Comparison of ENCODE assay signal across 20 cellular contexts in the genomic region with DNA sequence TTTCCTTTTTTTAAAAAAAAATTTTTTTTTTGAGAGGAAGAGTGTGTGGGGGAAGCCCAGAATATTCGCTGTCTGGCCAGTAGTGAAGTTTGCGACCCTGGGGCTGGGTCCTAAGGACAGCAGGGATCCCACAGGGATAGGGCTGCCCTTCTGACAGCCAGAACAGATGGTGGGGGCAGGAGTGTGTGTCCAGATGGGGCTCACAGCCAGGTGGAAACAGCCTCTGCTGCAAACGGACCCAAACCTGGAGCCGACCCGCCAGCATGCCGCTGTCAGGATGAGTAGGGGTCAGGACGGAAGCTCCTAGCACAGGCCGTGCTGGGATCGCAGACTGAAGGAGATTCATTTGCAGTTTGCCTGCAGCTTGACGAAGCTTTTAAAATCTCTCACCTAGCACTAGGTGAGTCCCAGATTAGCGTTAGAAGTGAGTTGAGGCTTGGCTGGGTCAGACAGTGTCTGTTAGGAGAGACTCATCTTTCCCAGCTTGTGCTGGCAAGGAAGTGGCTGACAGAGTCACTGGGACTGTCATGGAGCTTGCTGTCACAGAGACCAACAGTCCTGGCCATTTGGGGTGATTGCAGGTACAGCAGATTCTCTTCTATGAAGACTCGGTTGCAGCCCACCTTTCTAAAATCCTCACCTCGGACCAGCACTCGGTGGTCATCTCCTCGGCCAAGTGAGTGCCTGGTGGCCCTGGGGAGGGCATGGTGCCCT.
DNase-seq lines count a peak whose midpoint lies in the region; ATAC-seq and TF ChIP-seq lines count a peak whose summit lies in the region.
"Had no signal": no experiment of that assay in that cellular context is flagged by ENCODE, and none has a peak within 500 bp of the region (broad histone marks: within the 10 kb centered on the region; RNA-seq: fewer than 3 reads in every experiment).

No MANE protein-coding gene starts in this region.

- DNase-seq in cardiac septum (ENCODE audit: low spot score), result peak; percentile 59
- DNase-seq in left ventricle myocardium inferior, result no peak
- peak; percentile 64 for DNase-seq in chondrocyte (ENCODE audit: low spot score)
- DNase-seq in omental fat pad (ENCODE audit: low spot score), result peak; percentile 15
- peak; percentile 48 for DNase-seq in upper lobe of right lung
- no peak for DNase-seq in uterus
- no peak for DNase-seq in HuH-7.5 (ENCODE audit: low spot score)
- no peak for DNase-seq in dedifferentiated amniotic fluid mesenchymal stem cell (ENCODE audit: extremely low spot score)
- DNase-seq: activated CD4-positive, alpha-beta T cell treated with anti-CD3 and anti-CD28 coated beads, Interleukin-2, amount 10 ng/mL, durations not matched to agents 7 days and 5 days; activated CD8-positive, alpha-beta memory T cell treated with anti-CD3 and anti-CD28 coated beads, Interleukin-2, amount 10 ng/mL, durations not matched to agents 7 days and 5 days; effector memory CD4-positive, alpha-beta T cell; EL; foreskin keratinocyte; NCI-H146 had no signal

- no peak overlapping the region for H3K4me3 Mint-ChIP-seq in chondrocyte (ENCODE audit: unreplicated experiment)
- H3K4me3 Mint-ChIP-seq: activated CD4-positive, alpha-beta T cell treated with anti-CD3 and anti-CD28 coated beads, Interleukin-2, amount 10 ng/mL, durations not matched to agents 7 days and 5 days; activated CD8-positive, alpha-beta memory T cell treated with anti-CD3 and anti-CD28 coated beads, Interleukin-2, amount 10 ng/mL, durations not matched to agents 7 days and 5 days; nephron progenitor cell; T-helper 1 cell treated with Interleukin-12 subunit alpha and Interleukin-12 subunit beta and Interleukin-4 antibody, amounts not matched to agents 30 μg/mL and 1 μg/mL, for 36 hours had no signal

- H3K4me1 ChIP-seq in left ventricle myocardium inferior (peaks cover 13% of the 10 kb centered on the region), upper lobe of right lung (no peaks in the 10 kb centered on the region), uterus (no peaks in the 10 kb centered on the region)
- H3K4me1 ChIP-seq: foreskin keratinocyte, left lung, vagina had no signal

- H3K36me3 ChIP-seq in left ventricle myocardium inferior (peaks cover 83% of the 10 kb centered on the region), upper lobe of right lung (peaks cover 76% of the 10 kb centered on the region), uterus (no peaks in the 10 kb centered on the region)

- no peaks in the 10 kb centered on the region for H3K9me3 Mint-ChIP-seq in chondrocyte (ENCODE audit: low read depth)
- H3K9me3 Mint-ChIP-seq: activated CD4-positive, alpha-beta T cell treated with anti-CD3 and anti-CD28 coated beads, Interleukin-2, amount 10 ng/mL, durations not matched to agents 7 days and 5 days; nephron progenitor cell; T-helper 1 cell treated with Interleukin-12 subunit alpha and Interleukin-12 subunit beta and Interleukin-4 antibody, amounts not matched to agents 30 μg/mL and 1 μg/mL, for 36 hours had no signal

- no peak for TF ChIP-seq CTCF in left ventricle myocardium inferior (IDR thresholded peaks at IDR 0.05; ENCODE audit: borderline replicate concordance)
- TF ChIP-seq CTCF in chondrocyte (IDR thresholded peaks at IDR 0.05), result no peak
- no peak for TF ChIP-seq CTCF in omental fat pad (IDR thresholded peaks at IDR 0.05)
- no peak for TF ChIP-seq CTCF in upper lobe of right lung (IDR thresholded peaks at IDR 0.05)
- no peak for TF ChIP-seq CTCF in uterus (IDR thresholded peaks at IDR 0.05)

- H3K4me1 Mint-ChIP-seq in chondrocyte (ENCODE audit: low read depth), result peaks cover 26% of the 10 kb centered on the region

- H3K36me3 Mint-ChIP-seq in chondrocyte (ENCODE audit: low read depth), result peaks cover 35% of the 10 kb centered on the region

- H3K27me3 Mint-ChIP-seq in chondrocyte (ENCODE audit: low read depth), result no peaks in the 10 kb centered on the region
- H3K27me3 Mint-ChIP-seq: activated CD4-positive, alpha-beta T cell treated with anti-CD3 and anti-CD28 coated beads, Interleukin-2, amount 10 ng/mL, durations not matched to agents 7 days and 5 days; activated CD8-positive, alpha-beta memory T cell treated with anti-CD3 and anti-CD28 coated beads, Interleukin-2, amount 10 ng/mL, durations not matched to agents 7 days and 5 days; progenitor cell of endocrine pancreas had no signal

- no peak for TF ChIP-seq POLR2A in uterus (IDR thresholded peaks at IDR 0.05)

- H3K27me3 ChIP-seq in left ventricle myocardium inferior (ENCODE audit: low read depth), result no peaks in the 10 kb centered on the region
- H3K27me3 ChIP-seq in upper lobe of right lung, result no peaks in the 10 kb centered on the region
- H3K27me3 ChIP-seq in uterus, result no peaks in the 10 kb centered on the region
- H3K27me3 ChIP-seq: foreskin keratinocyte, left lung, vagina had no signal

- intact Hi-C loops in cardiac septum (cut with DNase I), result loop anchor here (10.0 kb wide), 1 partner anchor 163 kb away; no protein-coding TSS in a partner anchor
- intact Hi-C loops in left ventricle myocardium inferior (cut with micrococcal nuclease), result no loop called here
- intact Hi-C loops in upper lobe of right lung (cut with DNase I), result loop anchor here (10.0 kb wide), 1 partner anchor 93 kb away; the partner anchor contains the start of gene DGKD
- intact Hi-C loops in uterus (cut with DNase I; ENCODE audit: low total_unique reads), result no loop called here

- H3K4me3 ChIP-seq in left ventricle myocardium inferior (no peak overlapping the region), upper lobe of right lung (no peak overlapping the region), uterus (no peak overlapping the region)
- H3K4me3 ChIP-seq: left lung, vagina had no signal

- H3K27ac ChIP-seq in left ventricle myocardium inferior (replicated peaks), result no peak overlapping the region
- H3K27ac ChIP-seq in upper lobe of right lung, result no peak overlapping the region
- H3K27ac ChIP-seq in uterus, result no peak overlapping the region
- H3K27ac ChIP-seq: foreskin keratinocyte, KMS-11, left lung, vagina had no signal

- ATAC-seq in omental fat pad (ENCODE audit: low FRiP score) (no peak), upper lobe of right lung (no peak)
- ATAC-seq: activated CD8-positive, alpha-beta memory T cell treated with anti-CD3 and anti-CD28 coated beads, Interleukin-2, amount 10 ng/mL, durations not matched to agents 7 days and 5 days; foreskin keratinocyte; left lung had no signal

- no peaks in the 10 kb centered on the region for H3K9me3 ChIP-seq in left ventricle myocardium inferior (replicated peaks)
- H3K9me3 ChIP-seq in upper lobe of right lung, result no peaks in the 10 kb centered on the region
- no peaks in the 10 kb centered on the region for H3K9me3 ChIP-seq in uterus
- H3K9me3 ChIP-seq: left lung, vagina had no signal

- no peak overlapping the region for H3K27ac Mint-ChIP-seq in chondrocyte (ENCODE audit: unreplicated experiment)
- H3K27ac Mint-ChIP-seq: activated CD4-positive, alpha-beta T cell treated with anti-CD3 and anti-CD28 coated beads, Interleukin-2, amount 10 ng/mL, durations not matched to agents 7 days and 5 days; activated CD8-positive, alpha-beta memory T cell treated with anti-CD3 and anti-CD28 coated beads, Interleukin-2, amount 10 ng/mL, durations not matched to agents 7 days and 5 days had no signal

Comparison
In these comparisons a context has a peak if more than half of its experiments do, and no peak if none do; other contexts are left out.
1. DNase-seq: peak in cardiac septum (single experiment), chondrocyte (single experiment), omental fat pad (single experiment) and upper lobe of right lung (single experiment); none in left ventricle myocardium inferior (single experiment), uterus (0 of 2), HuH-7.5 (single experiment) and dedifferentiated amniotic fluid mesenchymal stem cell (single experiment).
2. intact Hi-C loops: an anchor here in cardiac septum (10.0 kb wide) and upper lobe of right lung (10.0 kb wide); none called in left ventricle myocardium inferior and uterus.